28 cellular contexts compared by ENCODE assay signal in the genomic region with DNA sequence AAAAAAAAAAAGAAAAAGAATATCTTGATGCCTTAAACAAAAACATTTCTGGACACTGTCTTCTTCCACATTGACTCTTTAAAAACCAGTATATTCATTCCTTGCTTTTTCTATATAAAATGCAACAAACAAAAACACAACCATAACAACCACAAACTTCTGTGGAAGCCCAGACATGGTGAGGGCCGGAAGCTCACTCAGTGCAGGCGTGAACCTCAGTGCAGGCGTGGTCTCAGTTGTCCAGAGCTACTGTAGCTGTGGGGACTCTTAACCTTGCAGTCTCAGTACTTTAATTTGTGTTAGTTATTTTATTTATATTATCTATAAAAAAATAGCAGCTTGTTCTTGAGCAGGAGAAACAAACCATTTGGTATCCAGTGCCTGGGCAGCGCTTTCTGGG.
"Had no signal": no experiment of that assay in that cellular context is flagged by ENCODE, and none has a peak within 500 bp of the region (broad histone marks: within the 10 kb centered on the region; RNA-seq: fewer than 3 reads in every experiment).

No MANE protein-coding gene starts in this region.

- H3K27me3 ChIP-seq: dorsolateral prefrontal cortex, foreskin keratinocyte, gastroesophageal sphincter, heart left ventricle, hepatocyte, stomach, tibial artery had no signal

- H3K4me1 Mint-ChIP-seq: endodermal cell, memory B cell had no signal

- H3K9me3 ChIP-seq: gastroesophageal sphincter, heart left ventricle, stomach, tibial artery had no signal

- H3K27ac ChIP-seq: dorsolateral prefrontal cortex, epithelial cell of prostate, foreskin keratinocyte, gastroesophageal sphincter, heart left ventricle, hepatocyte, parathyroid adenoma, stomach, tibial artery had no signal

- H3K4me3 ChIP-seq: dorsolateral prefrontal cortex, gastroesophageal sphincter, heart left ventricle, hepatocyte, lung, smooth muscle cell, stomach, tibial artery had no signal

- DNase-seq: caudate nucleus; cerebellar nuclear complex; dorsolateral prefrontal cortex; effector CD4-positive, alpha-beta T cell; foreskin keratinocyte; heart left ventricle; kidney glomerular epithelial cell; left colon; occipital lobe; stimulated activated CD4-positive, alpha-beta T cell treated with anti-CD3 and anti-CD28 coated beads, Interleukin-12 subunit alpha, Interleukin-12 subunit beta, amount 100 ng/mL, for 4 hours; stimulated activated CD4-positive, alpha-beta T cell treated with anti-CD3 and anti-CD28 coated beads, Interleukin-1b, Interleukin-23, amount 100 ng/mL, for 48 hours; stimulated activated CD4-positive, alpha-beta T cell treated with anti-CD3 and anti-CD28 coated beads, Interleukin-4, amount 100 ng/mL, for 1 hour; stimulated activated CD8-positive, alpha-beta memory T cell treated with anti-CD3 and anti-CD28 coated beads, Interleukin-4, amount 100 ng/mL, for 48 hours; stimulated activated naive CD4-positive, alpha-beta T cell treated with Interleukin-2 at 50 U/mL for 16 hours; stomach; tibial artery had no signal

- H3K4me1 ChIP-seq: gastroesophageal sphincter, parathyroid adenoma, stomach, tibial artery had no signal

- H3K27me3 Mint-ChIP-seq: progenitor cell of endocrine pancreas, type B pancreatic cell had no signal

- H3K9me3 Mint-ChIP-seq: endodermal cell, type B pancreatic cell had no signal

- H3K27ac Mint-ChIP-seq: endodermal cell, memory B cell, progenitor cell of endocrine pancreas, type B pancreatic cell had no signal

- H3K36me3 Mint-ChIP-seq: memory B cell had no signal

- H3K4me3 Mint-ChIP-seq: endodermal cell, memory B cell, type B pancreatic cell had no signal

- ATAC-seq: esophagus mucosa, foreskin keratinocyte, gastroesophageal sphincter, heart left ventricle, left colon, sciatic nerve had no signal
